8 cellular contexts compared by ENCODE assay signal in the genomic region with DNA sequence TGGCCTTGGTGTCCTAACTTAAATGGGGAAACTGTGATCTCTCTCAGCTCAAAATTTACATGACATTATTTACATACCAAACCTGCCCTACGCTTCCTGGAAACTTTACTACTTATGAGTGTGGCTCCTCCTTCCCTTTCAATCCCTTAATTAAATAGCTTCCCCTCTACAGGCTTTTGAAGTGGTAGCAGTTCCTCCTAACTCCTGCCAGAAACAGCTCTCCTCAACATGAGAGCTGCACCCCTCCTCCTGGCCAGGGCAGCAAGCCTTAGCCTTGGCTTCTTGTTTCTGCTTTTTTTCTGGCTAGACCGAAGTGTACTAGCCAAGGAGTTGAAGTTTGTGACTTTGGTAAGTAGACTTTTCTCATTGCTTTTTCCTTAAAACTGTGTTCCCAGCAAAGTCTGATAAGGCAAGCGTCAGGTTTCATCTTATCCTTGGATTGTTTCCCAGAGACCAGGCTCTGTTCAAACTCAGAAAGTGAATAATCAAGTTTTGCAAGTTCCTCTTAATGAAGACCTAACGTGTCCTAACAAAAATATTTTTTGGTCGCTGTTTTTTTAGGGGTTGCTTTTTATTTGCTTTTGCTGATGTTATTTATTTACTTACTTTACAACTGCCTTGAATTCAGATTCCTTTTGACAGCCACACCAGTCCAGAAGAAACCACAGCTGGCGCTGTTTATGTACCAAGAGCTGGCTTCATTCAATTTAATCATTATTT. TPM values are rescaled to one million over a fixed set of nuclear protein-coding genes. Genes with fewer than 3 reads are reported as not detected.
DNase-seq lines count a peak whose midpoint lies in the region; ATAC-seq and TF ChIP-seq lines count a peak whose summit lies in the region.

A gene with protein sequence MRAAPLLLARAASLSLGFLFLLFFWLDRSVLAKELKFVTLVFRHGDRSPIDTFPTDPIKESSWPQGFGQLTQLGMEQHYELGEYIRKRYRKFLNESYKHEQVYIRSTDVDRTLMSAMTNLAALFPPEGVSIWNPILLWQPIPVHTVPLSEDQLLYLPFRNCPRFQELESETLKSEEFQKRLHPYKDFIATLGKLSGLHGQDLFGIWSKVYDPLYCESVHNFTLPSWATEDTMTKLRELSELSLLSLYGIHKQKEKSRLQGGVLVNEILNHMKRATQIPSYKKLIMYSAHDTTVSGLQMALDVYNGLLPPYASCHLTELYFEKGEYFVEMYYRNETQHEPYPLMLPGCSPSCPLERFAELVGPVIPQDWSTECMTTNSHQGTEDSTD (plus strand): TSS at position 179 of the 720 bp plus-strand sequence. CDS start 50 bp downstream, at position 229.

- H3K4me3 ChIP-seq in HCT116 (replicated peaks in 1 of 2; ENCODE audit: low read depth in 1 of 2, low read length in 2 of 2) (peak within 1 kb of the TSS in 1 of 2 experiments; percentile 39; a peak in 2 of 4 replicates), OCI-LY1 (ENCODE audit: low read depth, low read length, poor library complexity, severe bottlenecking) (peak within 1 kb of the TSS; percentile 2), esophagus squamous epithelium (peak within 1 kb of the TSS; percentile 16 to 56 (median 38)), neutrophil (ENCODE audit: low read depth in 1 of 2, low read length in 1 of 2) (peak within 1 kb of the TSS; percentile 53 to 64)

- H3K9me3 Mint-ChIP-seq in osteocyte (ENCODE audit: unreplicated experiment) = no peaks in the 10 kb centered on the region

- H2AFZ ChIP-seq in HCT116 (ENCODE audit: low read depth, low read length, poor library complexity, severe bottlenecking) (peak within 1 kb of the TSS; percentile 55), OCI-LY1 (ENCODE audit: low read length) (no peak within 1 kb of the TSS)

- TF ChIP-seq CTCF in C4-2B (conservative IDR thresholded peaks at IDR 0.05) (peak; percentile 27), HCT116 (IDR thresholded peaks at IDR 0.05 in 2 of 3, conservative IDR thresholded peaks at IDR 0.05 in 1 of 3; ENCODE audit: borderline replicate concordance in 1 of 3, insufficient read depth in 1 of 3, low read depth in 2 of 3, low read length in 2 of 3) (no peak), OCI-LY1 (IDR thresholded peaks at IDR 0.05; ENCODE audit: low read length) (no peak), esophagus squamous epithelium (IDR thresholded peaks at IDR 0.05) (no peak), neutrophil (IDR thresholded peaks at IDR 0.05) (peak; percentile 37), osteocyte (IDR thresholded peaks at IDR 0.05) (no peak)

- CTCF ChIA-PET in HCT116 (lab: Charles Lee) = interaction anchor here (1.0 to 2.5 kb wide), 6 partner anchors 8 to 82 kb away, joined by 3 to 12 read pairs (median 4); no protein-coding TSS in a partner anchor

- H3K27me3 Mint-ChIP-seq in osteocyte (ENCODE audit: unreplicated experiment) = peaks cover 14% of the 10 kb centered on the region

- H3K9me3 ChIP-seq in HCT116 (ENCODE audit: control insufficient read depth in 1 of 2, insufficient read depth in 1 of 2, low read depth in 1 of 2, low read length in 2 of 2) (no peaks in the 10 kb centered on the region), OCI-LY1 (ENCODE audit: low read length) (no peaks in the 10 kb centered on the region), esophagus squamous epithelium (no peaks in the 10 kb centered on the region), neutrophil (no peaks in the 10 kb centered on the region)

- RAD21 ChIA-PET in HCT116 (lab: Charles Lee; ENCODE audit: low non-redundant PET in 1 of 2, low total read pairs in 2 of 2, uncharacterized antibody in 2 of 2, unreplicated experiment in 2 of 2) = no interaction called here

- H3K4me3 Mint-ChIP-seq in osteocyte (ENCODE audit: unreplicated experiment) = no peak within 1 kb of the TSS

- H3K4me2 ChIP-seq in HCT116 (ENCODE audit: low read length) (peak within 1 kb of the TSS; percentile 69), OCI-LY1 (ENCODE audit: low read length) (peak within 1 kb of the TSS; percentile 33; the same call in 1 of the 2 replicates)

- DNase-seq in HCT116 (ENCODE audit: low read depth, low spot score) = peak; percentile 43
- no peak for DNase-seq in esophagus squamous epithelium (lab: John Stamatoyannopoulos, UW)
- DNase-seq in NCI-H345 treated with DMSO at 0.1 percent for 48 hours (lab: John Stamatoyannopoulos, UW; ENCODE audit: unreplicated experiment) = no peak
- no peak for DNase-seq in osteocyte (ENCODE audit: extremely low spot score, unreplicated experiment)
- no peak for DNase-seq in dermis blood vessel endothelial cell

- no peaks in the 10 kb centered on the region for H3K4me1 Mint-ChIP-seq in osteocyte (ENCODE audit: unreplicated experiment)

- no peaks in the 10 kb centered on the region for H3K36me3 Mint-ChIP-seq in osteocyte (ENCODE audit: unreplicated experiment)

- BruUV-seq in HCT116 (replicated peaks; lab: Mats Ljungman, UMichigan) = no TSS peak

- intact Hi-C loops in HCT116 (cut with micrococcal nuclease) (no loop called here), esophagus squamous epithelium (cut with DNase I) (no loop called here)

- H3F3A ChIP-seq in OCI-LY1 (ENCODE audit: insufficient read depth, low read length) = no peaks in the 10 kb centered on the region

- H3K27me3 ChIP-seq in HCT116 (ENCODE audit: insufficient read depth, low read length) (no peaks in the 10 kb centered on the region), OCI-LY1 (ENCODE audit: insufficient read depth, low read length) (no peaks in the 10 kb centered on the region), esophagus squamous epithelium (no peaks in the 10 kb centered on the region), neutrophil (no peaks in the 10 kb centered on the region)

- H3K36me3 ChIP-seq in HCT116 (ENCODE audit: control insufficient read depth in 1 of 2, insufficient read depth in 2 of 2, low read length in 2 of 2) = no peaks in the 10 kb centered on the region
- no peaks in the 10 kb centered on the region; the same call in 1 of the 2 replicates for H3K36me3 ChIP-seq in OCI-LY1 (ENCODE audit: insufficient read depth, low read length)
- H3K36me3 ChIP-seq in esophagus squamous epithelium = no peaks in the 10 kb centered on the region
- H3K36me3 ChIP-seq in neutrophil = no peaks in the 10 kb centered on the region

- H3K9ac ChIP-seq in HCT116 (ENCODE audit: low read length) (no peak within 1 kb of the TSS), OCI-LY1 (ENCODE audit: low read length) (no peak within 1 kb of the TSS)

- POLR2A ChIA-PET in HCT116 (lab: Charles Lee) = interaction anchor here (0.7 kb wide), 2 partner anchors 34 to 64 kb away, joined by 3 read pairs; no protein-coding TSS in a partner anchor

- H3K79me2 ChIP-seq in HCT116 (ENCODE audit: insufficient read depth, low read length) (no peaks in the 10 kb centered on the region), OCI-LY1 (ENCODE audit: insufficient read depth, low read length) (no peaks in the 10 kb centered on the region)

- no peaks in the 10 kb centered on the region for H3K9me2 ChIP-seq in HCT116 (ENCODE audit: insufficient read depth)
- H3K9me2 ChIP-seq in OCI-LY1 (ENCODE audit: low read depth, low read length) = no peaks in the 10 kb centered on the region

- H3K4me1 ChIP-seq in HCT116 (ENCODE audit: control insufficient read depth in 1 of 2, insufficient read depth in 2 of 2, low read length in 2 of 2) (peaks cover 23 to 26% of the 10 kb centered on the region in 2 experiments), OCI-LY1 (ENCODE audit: insufficient read depth, low read length, severe bottlenecking) (peaks cover 16% of the 10 kb centered on the region), esophagus squamous epithelium (peaks cover 3 to 71% (median 5%) of the 10 kb centered on the region in 3 donors), neutrophil (ENCODE audit: control insufficient read depth in 1 of 2, insufficient read depth in 1 of 2, low read depth in 1 of 2, low read length in 1 of 2) (peaks cover 50 to 53% of the 10 kb centered on the region in 2 experiments)

- TF ChIP-seq POLR2A in HCT116 (IDR thresholded peaks at IDR 0.05; ENCODE audit: borderline replicate concordance, extremely low read depth, insufficient read depth, insufficient read length) (no peak), esophagus squamous epithelium (IDR thresholded peaks at IDR 0.05) (peak in 1 of 4 donors; percentile 28)

- H3K27ac ChIP-seq in C4-2B (peak within 1 kb of the TSS; percentile 95), HCT116 (ENCODE audit: low read depth, low read length) (peak within 1 kb of the TSS; percentile 69), OCI-LY1 (ENCODE audit: low read depth, low read length, poor library complexity, severe bottlenecking) (no peak within 1 kb of the TSS), esophagus squamous epithelium (peak within 1 kb of the TSS; percentile 79 to 88 (median 85)), neutrophil (peak within 1 kb of the TSS; percentile 86)

- TF ChIP-seq RAD21 in HCT116 (IDR thresholded peaks at IDR 0.05; ENCODE audit: low read depth) = no peak

- H4K20me1 ChIP-seq in HCT116 (ENCODE audit: insufficient read depth) = no peaks in the 10 kb centered on the region
- H4K20me1 ChIP-seq in OCI-LY1 (ENCODE audit: insufficient read depth, low read length) = no peaks in the 10 kb centered on the region

- 6 to 12% methylated on average over 6 of the region's 6 CpGs for WGBS in esophagus squamous epithelium, 2 donors

- peak; percentile 92 for ATAC-seq in HCT116

- no peak within 1 kb of the TSS for H3K27ac Mint-ChIP-seq in osteocyte (ENCODE audit: unreplicated experiment)

TF ChIP-seq in HCT116, 20 proteins besides CTCF, POLR2A, EP300 and RAD21 (continues in another document):
- TF ChIP-seq ELF1 (IDR thresholded peaks at IDR 0.05; ENCODE audit: borderline replicate concordance, low read depth) = no peak
- TF ChIP-seq TCF7L2 (IDR thresholded peaks at IDR 0.05; ENCODE audit: borderline replicate concordance, extremely low read depth, insufficient read depth, insufficient read length) = peak; percentile 40
- TF ChIP-seq JUND (IDR thresholded peaks at IDR 0.05) = peak; percentile 53; the same call in 1 of the 2 replicates
- TF ChIP-seq FOSL1 (IDR thresholded peaks at IDR 0.05; ENCODE audit: low read depth) = 0 out of 2 replicates have a peak, but pooled peaks have one; percentile 25

RNA-seq across cellular contexts. Expression of the gene that starts here (rescaled TPM):
- total RNA-seq in HCT116 (2021; ENCODE audit: unreplicated experiment) = 0.79 TPM
- polyA plus RNA-seq in HCT116 (2012) = 0.15 and 0.43 TPM in 2 replicates
- total RNA-seq in esophagus squamous epithelium = 10 to 100 TPM; 22.1 to 83.6 (median 40.5) TPM
- not detected in 2 replicates for total RNA-seq in osteocyte
- not detected in 2 replicates for total RNA-seq in dermis blood vessel endothelial cell

Comparison
In these comparisons a context has a peak if more than half of its experiments do, and no peak if none do; other contexts are left out.
1. RNA of the gene that starts here (total RNA-seq): 22.1 to 83.6 TPM in esophagus squamous epithelium; 0.79 TPM in HCT116 (single experiment), not detected in osteocyte and not detected in dermis blood vessel endothelial cell; every median in the first group is over 10 times any median in the second.
2. Peak in DNase-seq, ATAC-seq, H3K27ac ChIP-seq and H3K4me2 ChIP-seq in HCT116; RNA of the gene not detected or under 1 TPM.
3. CTCF ChIP-seq: peak in C4-2B (single experiment) and neutrophil (single experiment); none in HCT116 (0 of 3), OCI-LY1 (single experiment), esophagus squamous epithelium (0 of 6) and osteocyte (single experiment).